ENCODE assay signal across 13 cellular contexts in the genomic region with DNA sequence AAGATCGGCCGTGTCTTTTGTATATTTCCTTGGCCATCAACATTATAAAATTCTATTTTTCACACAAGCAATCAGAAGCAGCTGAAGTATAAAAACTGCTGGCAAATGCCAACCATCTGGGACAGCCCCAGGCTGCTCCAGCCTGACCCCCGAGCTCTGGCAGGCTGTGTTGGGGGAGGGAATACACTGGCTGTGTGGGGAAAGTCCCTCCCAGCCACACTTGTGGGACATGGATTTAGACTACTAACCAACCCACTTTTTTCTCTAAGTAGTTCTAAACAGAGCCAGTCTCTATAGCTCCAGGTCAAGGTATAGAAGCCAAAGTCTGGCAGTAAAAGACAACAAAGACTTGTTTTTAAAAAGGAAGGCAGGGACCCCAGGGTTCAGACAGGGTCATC. TPM values are rescaled to one million over a fixed set of nuclear protein-coding genes. Genes with fewer than 3 reads are reported as not detected.
A peak's percentile ranks its signal among the peaks of the same experiment; 100 is the strongest.
DNase-seq lines count a peak whose midpoint lies in the region; ATAC-seq, FAIRE-seq and TF ChIP-seq lines count a peak whose summit lies in the region.
"Had no signal": no experiment of that assay in that cellular context is flagged by ENCODE, and none has a peak within 500 bp of the region (broad histone marks: within the 10 kb centered on the region; RNA-seq: fewer than 3 reads in every experiment).

No MANE protein-coding gene starts in this region.

- H3K9me3 ChIP-seq in HEK293 (ENCODE audit: control insufficient read depth, insufficient read depth, low read depth, low read length) (no peaks in the 10 kb centered on the region), gastrocnemius medialis (no peaks in the 10 kb centered on the region)

- H3K36me3 ChIP-seq in HEK293 (ENCODE audit: control insufficient read depth in 2 of 2, insufficient read depth in 1 of 2, low read length in 2 of 2) (peaks cover 0 to 18% of the 10 kb centered on the region in 2 experiments; a peak in 1 of 3 replicates), gastrocnemius medialis (no peaks in the 10 kb centered on the region)

- H3K27me3 ChIP-seq in gastrocnemius medialis, result no peaks in the 10 kb centered on the region

- H3K27ac ChIP-seq in HEK293 (ENCODE audit: extremely low read depth, low read depth, low read length) (peak overlapping the region; percentile 1; the same call in 1 of the 2 replicates), gastrocnemius medialis (peak overlapping the region; percentile 89 to 97 (median 96))
- H3K27ac ChIP-seq: HL-60 had no signal

- H3K4me3 ChIP-seq in HEK293 (ENCODE audit: low read depth, low read length), result no peak overlapping the region
- no peak overlapping the region for H3K4me3 ChIP-seq in gastrocnemius medialis

- POLR2A ChIA-PET in HEK293 (lab: Yijun Ruan, JAX), result interaction anchor here (1.0 to 1.2 kb wide), 2 partner anchors 9 to 14 kb away, joined by 6 to 7 read pairs; partner anchors contain the start of genes GSTZ1 and POMT2

- H3K4me1 ChIP-seq in HEK293 (ENCODE audit: control insufficient read depth, insufficient read depth, low read length), result peaks cover 25% of the 10 kb centered on the region
- peaks cover 67 to 87% of the 10 kb centered on the region in 2 donors for H3K4me1 ChIP-seq in gastrocnemius medialis

- intact Hi-C loops in gastrocnemius medialis (cut with DNase I; ENCODE audit: low total_unique reads), result no loop called here

- in situ Hi-C loops in gastrocnemius medialis (cut with MboI; ENCODE audit: low sequenced_read_pairs in 4 of 4) (no loop called here), GM13976 (cut with MboI; ENCODE audit: low sequenced_read_pairs, unreplicated experiment) (no loop called here)

- CTCF ChIA-PET in HEK293 (lab: Yijun Ruan, JAX), result interaction anchor here (1.2 to 11.9 kb wide), 2 partner anchors 8 to 12 kb away, joined by 5 to 293 read pairs; no protein-coding TSS in a partner anchor

- TF ChIP-seq POLR2A in gastrocnemius medialis (IDR thresholded peaks at IDR 0.05), result no peak

- ATAC-seq in gastrocnemius medialis (no peak), omental fat pad (ENCODE audit: low FRiP score) (no peak)

- DNase-seq in anterior cingulate cortex (lab: John Stamatoyannopoulos, UW), result peak in 45 of 58 donors; percentile 10 to 84 (median 55)
- DNase-seq in inferior parietal cortex (ENCODE audit: extremely low spot score), result peak; percentile 67
- no peak for DNase-seq in gastrocnemius medialis
- DNase-seq in GM13976 (ENCODE audit: low spot score), result no peak
- no peak for DNase-seq in D721Med (ENCODE audit: insufficient read length, low spot score)
- DNase-seq in mucosa of gallbladder (ENCODE audit: low spot score), result no peak
- no peak for DNase-seq in omental fat pad (ENCODE audit: low spot score)
- DNase-seq: DMS79 treated with DMSO at 0.1 percent for 48 hours, NCI-H1930, retina had no signal

- TF ChIP-seq CTCF in HEK293 (tag by site-specific recombination; IDR thresholded peaks at IDR 0.05), result no peak
- TF ChIP-seq CTCF in gastrocnemius medialis (IDR thresholded peaks at IDR 0.05 in 4 of 5, conservative IDR thresholded peaks at IDR 0.05 in 1 of 5), result no peak
- no peak for TF ChIP-seq CTCF in GM13976 (IDR thresholded peaks at IDR 0.05; ENCODE audit: borderline replicate concordance, control extremely low read depth, extremely low read depth, insufficient read depth, missing control alignments)
- TF ChIP-seq CTCF in D721Med (IDR thresholded peaks at IDR 0.05; ENCODE audit: insufficient read depth, missing control alignments), result no peak
- no peak for TF ChIP-seq CTCF in omental fat pad (IDR thresholded peaks at IDR 0.05)

- FAIRE-seq in D721Med (lab: Jason Lieb, UNC), result no peak
- FAIRE-seq: colon had no signal

TF ChIP-seq in HEK293, 187 proteins besides CTCF, POLR2A, EP300 and RAD21:
- no peak for TF ChIP-seq IKZF3 (tag by site-specific recombination; IDR thresholded peaks at IDR 0.05)
- peak; percentile 75 for TF ChIP-seq ZNF341 (tag by site-specific recombination; IDR thresholded peaks at IDR 0.05; ENCODE audit: low read depth)

RNA-seq across cellular contexts. Expression of gene POMT2, which starts 13.6 kb away (rescaled TPM):
- 10 to 100 TPM; 27.0 to 33.2 (median 28.9) TPM for total RNA-seq in gastrocnemius medialis
- total RNA-seq in mucosa of gallbladder, result 36.5 TPM
- total RNA-seq in omental fat pad, result 10 to 100 TPM; 14.3 to 23.3 (median 18.8) TPM

RNA-seq across cellular contexts. Expression of gene GSTZ1, which starts 13.7 kb away (rescaled TPM):
- total RNA-seq in gastrocnemius medialis (10 to 100 TPM; 35.9 to 49.7 (median 36.6) TPM), mucosa of gallbladder (13.8 TPM), omental fat pad (10 to 100 TPM; 18.9 to 34.2 (median 27.6) TPM)

RNA-seq across cellular contexts. Expression of gene NGB, which starts 36.1 kb away (rescaled TPM):
- total RNA-seq in gastrocnemius medialis (not detected), mucosa of gallbladder (not detected), omental fat pad (not detected)

Comparison
In these comparisons a context has a peak if more than half of its experiments do, and no peak if none do; other contexts are left out.
1. DNase-seq: peak in anterior cingulate cortex (45 of 58) and inferior parietal cortex (single experiment); none in gastrocnemius medialis (0 of 2), GM13976 (single experiment), D721Med (single experiment), mucosa of gallbladder (single experiment) and omental fat pad (single experiment).